In genomic region chr12:104737682-104738370, GRCh38 we compare ENCODE assay signal across 11 cellular contexts.
DNase-seq lines count a peak whose midpoint lies in the region; ATAC-seq and TF ChIP-seq lines count a peak whose summit lies in the region.
"Had no signal": no experiment of that assay in that cellular context is flagged by ENCODE, and none has a peak within 500 bp of the region (broad histone marks: within the 10 kb centered on the region; RNA-seq: fewer than 3 reads in every experiment).

No MANE protein-coding gene starts in this region.

- peaks cover 12 to 64% (median 32%) of the 10 kb centered on the region in 3 donors for H3K4me1 ChIP-seq in esophagus squamous epithelium

- intact Hi-C loops in esophagus squamous epithelium (cut with DNase I) = no loop called here

- H3K27ac Mint-ChIP-seq in effector memory CD8-positive, alpha-beta T cell = peak overlapping the region; percentile 83 to 93
- H3K27ac Mint-ChIP-seq in progenitor cell of endocrine pancreas = peak overlapping the region; percentile 18

- WGBS in esophagus squamous epithelium, 2 donors = 79 to 85% methylated on average over 14 to 15 of the region's 16 CpGs

- H3K27me3 Mint-ChIP-seq in effector memory CD8-positive, alpha-beta T cell = no peaks in the 10 kb centered on the region
- H3K27me3 Mint-ChIP-seq in progenitor cell of endocrine pancreas = no peaks in the 10 kb centered on the region

- H3K27ac ChIP-seq in esophagus squamous epithelium = peak overlapping the region in 2 of 4 donors; percentile 31 to 41
- H3K27ac ChIP-seq: 22Rv1, suprapubic skin had no signal

- DNase-seq in NCI-H187 (lab: John Stamatoyannopoulos, UW) (peak; percentile 24 to 26), NCI-H187 treated with DMSO at 0.1 percent for 48 hours (lab: John Stamatoyannopoulos, UW) (no peak), NCI-H2171 treated with DMSO at 0.1 percent for 48 hours (lab: John Stamatoyannopoulos, UW) (peak; percentile 73), progenitor cell of endocrine pancreas (ENCODE audit: low spot score, unreplicated experiment) (no peak), esophagus squamous epithelium (lab: John Stamatoyannopoulos, UW) (no peak)
- DNase-seq in effector memory CD8-positive, alpha-beta T cell = no peak
- DNase-seq in activated CD4-positive, alpha-beta T cell treated with anti-CD3 and anti-CD28 coated beads for 48 hours = no peak
- DNase-seq: erythroblast had no signal

- ATAC-seq in effector memory CD8-positive, alpha-beta T cell (replicated peaks) = no peak
- ATAC-seq in HG03378 (IDR thresholded peaks at IDR 0.05; ENCODE audit: unreplicated experiment) = no peak

- no peaks in the 10 kb centered on the region for H3K36me3 ChIP-seq in esophagus squamous epithelium
- H3K36me3 ChIP-seq: suprapubic skin had no signal

- no peaks in the 10 kb centered on the region for H3K9me3 ChIP-seq in esophagus squamous epithelium
- H3K9me3 ChIP-seq: suprapubic skin had no signal

- H3K36me3 Mint-ChIP-seq in effector memory CD8-positive, alpha-beta T cell (ENCODE audit: insufficient read depth) = peaks cover 26% of the 10 kb centered on the region
- no peaks in the 10 kb centered on the region for H3K36me3 Mint-ChIP-seq in progenitor cell of endocrine pancreas (ENCODE audit: insufficient read depth)

- H3K27me3 ChIP-seq in esophagus squamous epithelium = no peaks in the 10 kb centered on the region
- H3K27me3 ChIP-seq: suprapubic skin had no signal

- H3K4me3 ChIP-seq in esophagus squamous epithelium = no peak overlapping the region
- H3K4me3 ChIP-seq: suprapubic skin had no signal

- no peaks in the 10 kb centered on the region for H3K9me3 Mint-ChIP-seq in effector memory CD8-positive, alpha-beta T cell
- no peaks in the 10 kb centered on the region for H3K9me3 Mint-ChIP-seq in progenitor cell of endocrine pancreas (ENCODE audit: low read depth)

- no peak for TF ChIP-seq POLR2A in esophagus squamous epithelium (IDR thresholded peaks at IDR 0.05)

- TF ChIP-seq CTCF in progenitor cell of endocrine pancreas (IDR thresholded peaks at IDR 0.05; ENCODE audit: unreplicated experiment) (no peak), esophagus squamous epithelium (IDR thresholded peaks at IDR 0.05) (no peak)

- H3K4me3 Mint-ChIP-seq in effector memory CD8-positive, alpha-beta T cell = peak overlapping the region; percentile 65 to 70
- no peak overlapping the region for H3K4me3 Mint-ChIP-seq in progenitor cell of endocrine pancreas (ENCODE audit: low read depth)

- H3K4me1 Mint-ChIP-seq in effector memory CD8-positive, alpha-beta T cell (ENCODE audit: low read depth in 2 of 2) = peaks cover 78 to 82% of the 10 kb centered on the region in 2 donors
- H3K4me1 Mint-ChIP-seq in progenitor cell of endocrine pancreas (ENCODE audit: low read depth) = peaks cover 2% of the 10 kb centered on the region

Comparison
In these comparisons a context has a peak if more than half of its experiments do, and no peak if none do; other contexts are left out.
1. DNase-seq: peak in NCI-H187 (2 of 2) and NCI-H2171 treated with DMSO at 0.1 percent for 48 hours (single experiment); none in NCI-H187 treated with DMSO at 0.1 percent for 48 hours (single experiment), effector memory CD8-positive, alpha-beta T cell (0 of 3), progenitor cell of endocrine pancreas (single experiment), esophagus squamous epithelium (single experiment) and activated CD4-positive, alpha-beta T cell treated with anti-CD3 and anti-CD28 coated beads for 48 hours (single experiment).